ENCODE assay signal across 36 cellular contexts in genomic region chr18:43524260-43524659, GRCh38.
"Had no signal": no experiment of that assay in that cellular context is flagged by ENCODE, and none has a peak within 500 bp of the region (broad histone marks: within the 10 kb centered on the region; RNA-seq: fewer than 3 reads in every experiment).

No MANE protein-coding gene starts in this region.

- DNase-seq: activated CD4-positive, alpha-beta memory T cell treated with anti-CD3 and anti-CD28 coated beads, Interleukin-2, amount 10 ng/mL, durations not matched to agents 7 days and 5 days; activated CD4-positive, alpha-beta T cell treated with anti-CD3 and anti-CD28 coated beads for 1 hour; activated CD4-positive, alpha-beta T cell treated with anti-CD3 and anti-CD28 coated beads for 48 hours; activated CD4-positive, CD25-positive, alpha-beta regulatory T cell; activated CD8-positive, alpha-beta memory T cell treated with anti-CD3 and anti-CD28 coated beads for 24 hours; activated CD8-positive, alpha-beta memory T cell treated with anti-CD3 and anti-CD28 coated beads, Interleukin-2, amount 10 ng/mL, durations not matched to agents 7 days and 5 days; activated CD8-positive, alpha-beta memory T cell treated with anti-CD3 and anti-CD28 coated beads, Interleukin-2, amount 50 U/mL, for 48 hours; activated effector memory CD4-positive, alpha-beta T cell treated with Interleukin-2 at 50 U/mL for 16 hours; activated naive CD4-positive, alpha-beta T cell treated with anti-CD3 and anti-CD28 coated beads, Interleukin-2, amount 10 ng/mL, durations not matched to agents 7 days and 5 days; activated naive CD8-positive, alpha-beta T cell treated with anti-CD3 and anti-CD28 coated beads, Interleukin-2, amount 50 U/mL, for 24 hours; activated T-cell treated with anti-CD3 and anti-CD28 coated beads, Interleukin-2, amount 50 U/mL, for 48 hours; anterior cingulate cortex; brain microvascular endothelial cell; central memory CD4-positive, alpha-beta T cell; KG1; MV-4-11; NCI-H1092 treated with DMSO at 0.1 percent for 48 hours; NCI-H1417 treated with DMSO at 0.1 percent for 48 hours; NCI-H1694; NCI-H1930; NCI-H2081 treated with DMSO at 0.1 percent for 48 hours; NCI-H226; NCI-H446 treated with DMSO at 0.1 percent for 48 hours; NCI-H524; NCI-H69; NK-92 treated with Interleukin-12 subunit alpha and Interleukin-12 subunit beta, amount 100 ng/mL, for 24 hours; PC-3; Peyer's patch; RPMI8226; SIG-M5; T-cell; T-helper 2 cell; T-helper 9 cell; WERI-Rb-1 had no signal

- H3K4me1 ChIP-seq: Peyer's patch had no signal

- H3K9me3 ChIP-seq: Peyer's patch had no signal

- H3K36me3 ChIP-seq: brain microvascular endothelial cell, Peyer's patch, WERI-Rb-1 had no signal

- ATAC-seq: activated CD8-positive, alpha-beta memory T cell treated with anti-CD3 and anti-CD28 coated beads, Interleukin-2, amount 10 ng/mL, durations not matched to agents 7 days and 5 days; activated naive CD8-positive, alpha-beta T cell treated with anti-CD3 and anti-CD28 coated beads, Interleukin-2, amount 50 U/mL, for 24 hours; PC-3; Right ventricle myocardium inferior; SK-N-SH treated with all-trans-retinoic acid at 6 μM for 48 hours; T-cell had no signal

- H3K27ac ChIP-seq: brain microvascular endothelial cell, Peyer's patch, WERI-Rb-1 had no signal

- H3K27me3 ChIP-seq: brain microvascular endothelial cell, Peyer's patch had no signal

- H3K4me3 ChIP-seq: Peyer's patch had no signal
